ENCODE assay signal across 24 cellular contexts in genomic region chr7:119957335-119957734, GRCh38.
DNase-seq lines count a peak whose midpoint lies in the region; ATAC-seq and TF ChIP-seq lines count a peak whose summit lies in the region.
"Had no signal": no experiment of that assay in that cellular context is flagged by ENCODE, and none has a peak within 500 bp of the region (broad histone marks: within the 10 kb centered on the region; RNA-seq: fewer than 3 reads in every experiment).

No MANE protein-coding gene starts in this region.

- no peaks in the 10 kb centered on the region for H3K36me3 Mint-ChIP-seq in MCF 10A (ENCODE audit: insufficient read depth, unreplicated experiment)
- no peaks in the 10 kb centered on the region for H3K36me3 Mint-ChIP-seq in stimulated activated memory B cell treated with anti-CD40 and anti-IgM and Interleukin-4, amounts not matched to agents 10 μg/mL and 1 μg/mL and 100 μg/mL, for 72 hours
- H3K36me3 Mint-ChIP-seq: CD8-positive, alpha-beta T cell had no signal

- intact Hi-C loops in mammary epithelial cell (cut with micrococcal nuclease) = no loop called here
- intact Hi-C loops in MCF 10A (cut with micrococcal nuclease) = no loop called here
- intact Hi-C loops in prostate gland (cut with DNase I) = no loop called here

- H3K4me3 Mint-ChIP-seq in MCF 10A (ENCODE audit: unreplicated experiment) = no peak overlapping the region
- no peak overlapping the region for H3K4me3 Mint-ChIP-seq in stimulated activated memory B cell treated with anti-CD40 and anti-IgM and Interleukin-4, amounts not matched to agents 10 μg/mL and 1 μg/mL and 100 μg/mL, for 72 hours
- H3K4me3 Mint-ChIP-seq: B cell; CD4-positive, alpha-beta T cell; CD8-positive, alpha-beta T cell had no signal

- TF ChIP-seq POLR2A in prostate gland (IDR thresholded peaks at IDR 0.05) = no peak

- peak; percentile 53 for ATAC-seq in foreskin keratinocyte
- peak; percentile 20 for ATAC-seq in stimulated activated memory B cell treated with anti-CD40 and anti-IgM and Interleukin-4, amounts not matched to agents 10 μg/mL and 1 μg/mL and 100 μg/mL, for 72 hours
- ATAC-seq: A549; CD8-positive, alpha-beta T cell; GM12878 had no signal

- H3K79me2 ChIP-seq in mammary epithelial cell (ENCODE audit: insufficient read depth, low read length) = no peaks in the 10 kb centered on the region

- TF ChIP-seq CTCF in mammary epithelial cell (conservative IDR thresholded peaks at IDR 0.05 in 1 of 2, IDR thresholded peaks at IDR 0.05 in 1 of 2; ENCODE audit: extremely low read depth in 1 of 2, insufficient read depth in 1 of 2, low read depth in 1 of 2, low read length in 2 of 2) (no peak), MCF 10A (IDR thresholded peaks at IDR 0.05; ENCODE audit: unreplicated experiment) (no peak), epithelial cell of esophagus (IDR thresholded peaks at IDR 0.05; ENCODE audit: insufficient read depth, low read depth, low read length, missing control alignments) (no peak), foreskin keratinocyte (conservative IDR thresholded peaks at IDR 0.05) (no peak), prostate gland (IDR thresholded peaks at IDR 0.05) (no peak)

- BruUV-seq in mammary epithelial cell (replicated peaks; lab: Mats Ljungman, UMichigan) (no TSS peak), MCF 10A (replicated peaks; lab: Mats Ljungman, UMichigan) (no TSS peak)

- H3K4me1 ChIP-seq in mammary epithelial cell (ENCODE audit: insufficient read depth, low read length) (peaks cover 2% of the 10 kb centered on the region), foreskin keratinocyte (peaks cover 19% of the 10 kb centered on the region), prostate gland (replicated peaks) (no peaks in the 10 kb centered on the region)
- H3K4me1 ChIP-seq: A549; BLaER1 treated with 17β-estradiol and CSF1 and Interleukin-3, amounts not matched to agents 10 nM and 100 nM had no signal

- no peaks in the 10 kb centered on the region for H3K27me3 ChIP-seq in mammary epithelial cell (ENCODE audit: insufficient read depth, low read length)
- no peaks in the 10 kb centered on the region for H3K27me3 ChIP-seq in foreskin keratinocyte
- H3K27me3 ChIP-seq in prostate gland (replicated peaks; ENCODE audit: insufficient read depth) = no peaks in the 10 kb centered on the region
- H3K27me3 ChIP-seq: BLaER1 treated with 17β-estradiol and CSF1 and Interleukin-3, amounts not matched to agents 10 nM and 100 nM had no signal

- no peak overlapping the region for H3K4me2 ChIP-seq in mammary epithelial cell (ENCODE audit: insufficient read depth, low read depth, low read length)
- H3K4me2 ChIP-seq: A549; BLaER1 treated with 17β-estradiol and CSF1 and Interleukin-3, amounts not matched to agents 10 nM and 100 nM had no signal

- H3K9me3 ChIP-seq in mammary epithelial cell (replicated peaks; ENCODE audit: insufficient read depth, low read length) = no peaks in the 10 kb centered on the region
- no peaks in the 10 kb centered on the region for H3K9me3 ChIP-seq in prostate gland
- H3K9me3 ChIP-seq: A549; BLaER1 treated with 17β-estradiol and CSF1 and Interleukin-3, amounts not matched to agents 10 nM and 100 nM had no signal

- no peak overlapping the region for H3K27ac Mint-ChIP-seq in MCF 10A (ENCODE audit: low read depth, unreplicated experiment)
- H3K27ac Mint-ChIP-seq in stimulated activated memory B cell treated with anti-CD40 and anti-IgM and Interleukin-4, amounts not matched to agents 10 μg/mL and 1 μg/mL and 100 μg/mL, for 72 hours = no peak overlapping the region
- H3K27ac Mint-ChIP-seq: B cell; CD4-positive, alpha-beta T cell; CD8-positive, alpha-beta T cell had no signal

- CTCF ChIA-PET in mammary epithelial cell (lab: Charles Lee; ENCODE audit: low non-redundant PET) = interaction anchor here (0.5 kb wide), 1 partner anchor 22 kb away, joined by 3 read pairs; no protein-coding TSS in a partner anchor
- CTCF ChIA-PET in MCF 10A (lab: Yijun Ruan, JAX) = interaction anchor here (0.6 to 0.7 kb wide), 2 partner anchors 23 to 178 kb away, joined by 3 to 4 read pairs; no protein-coding TSS in a partner anchor
- CTCF ChIA-PET in HEK293T (lab: Yijun Ruan, JAX) = no interaction called here

- H3K4me3 ChIP-seq in mammary epithelial cell (replicated peaks in 1 of 3; ENCODE audit: insufficient read depth in 1 of 3, low read depth in 2 of 3, low read length in 3 of 3) = no peak overlapping the region
- no peak overlapping the region for H3K4me3 ChIP-seq in epithelial cell of esophagus (ENCODE audit: low read length)
- H3K4me3 ChIP-seq in prostate gland = no peak overlapping the region
- H3K4me3 ChIP-seq: A549; BLaER1 treated with 17β-estradiol and CSF1 and Interleukin-3, amounts not matched to agents 10 nM and 100 nM; GM12878 had no signal

- no peaks in the 10 kb centered on the region for H3K9me3 Mint-ChIP-seq in MCF 10A (ENCODE audit: unreplicated experiment)
- H3K9me3 Mint-ChIP-seq in stimulated activated memory B cell treated with anti-CD40 and anti-IgM and Interleukin-4, amounts not matched to agents 10 μg/mL and 1 μg/mL and 100 μg/mL, for 72 hours = no peaks in the 10 kb centered on the region

- POLR2A ChIA-PET in MCF 10A (lab: Yijun Ruan, JAX) = no interaction called here
- POLR2A ChIA-PET in HEK293T (lab: Yijun Ruan, JAX) = no interaction called here

- no peaks in the 10 kb centered on the region for H4K20me1 ChIP-seq in mammary epithelial cell (ENCODE audit: insufficient read depth, low read length)
- H4K20me1 ChIP-seq: BLaER1 treated with 17β-estradiol and CSF1 and Interleukin-3, amounts not matched to agents 10 nM and 100 nM had no signal

- DNase-seq in mammary epithelial cell (peak; percentile 68), MCF 10A (ENCODE audit: unreplicated experiment) (no peak), epithelial cell of esophagus (ENCODE audit: low read depth) (peak; percentile 72), foreskin keratinocyte (peak; percentile 58 to 61), HEK293T (ENCODE audit: extremely low spot score) (no peak), prostate gland (ENCODE audit: low spot score) (no peak), COR-L47 (lab: John Stamatoyannopoulos, UW) (no peak)
- DNase-seq: AML-193; CD4-positive, alpha-beta T cell; CD8-positive, alpha-beta T cell; DMS 273 treated with DMSO at 0.1 percent for 48 hours; DMS153; DMS53; DMS79; DND-41; EL; GDM1 had no signal

- dilution Hi-C loops in mammary epithelial cell (cut with HindIII; ENCODE audit: low sequenced_read_pairs) = no loop called here

- peaks cover 14% of the 10 kb centered on the region for H3K27me3 Mint-ChIP-seq in MCF 10A (ENCODE audit: insufficient read depth, unreplicated experiment)
- no peaks in the 10 kb centered on the region for H3K27me3 Mint-ChIP-seq in stimulated activated memory B cell treated with anti-CD40 and anti-IgM and Interleukin-4, amounts not matched to agents 10 μg/mL and 1 μg/mL and 100 μg/mL, for 72 hours
- H3K27me3 Mint-ChIP-seq: B cell; CD4-positive, alpha-beta T cell had no signal

- in situ Hi-C loops in mammary epithelial cell (cut with MboI; ENCODE audit: low sequenced_read_pairs in 2 of 2) = no loop called here

- H2AFZ ChIP-seq in mammary epithelial cell (ENCODE audit: low read depth, low read length) = no peak overlapping the region

- H3K27ac ChIP-seq in mammary epithelial cell (ENCODE audit: insufficient read depth, low read depth, low read length) (no peak overlapping the region), foreskin keratinocyte (no peak overlapping the region), prostate gland (no peak overlapping the region)
- H3K27ac ChIP-seq: 22Rv1; A549; BLaER1 treated with 17β-estradiol and CSF1 and Interleukin-3, amounts not matched to agents 10 nM and 100 nM; C4-2B had no signal

- H3K36me3 ChIP-seq in mammary epithelial cell (ENCODE audit: insufficient read depth, low read length) = no peaks in the 10 kb centered on the region
- no peaks in the 10 kb centered on the region for H3K36me3 ChIP-seq in prostate gland
- H3K36me3 ChIP-seq: BLaER1 treated with 17β-estradiol and CSF1 and Interleukin-3, amounts not matched to agents 10 nM and 100 nM had no signal

- no peak overlapping the region for H3K9ac ChIP-seq in mammary epithelial cell (ENCODE audit: insufficient read depth, low read length)
- H3K9ac ChIP-seq: BLaER1 treated with 17β-estradiol and CSF1 and Interleukin-3, amounts not matched to agents 10 nM and 100 nM had no signal

- H3K4me1 Mint-ChIP-seq in MCF 10A (ENCODE audit: insufficient read depth, unreplicated experiment) = no peaks in the 10 kb centered on the region
- H3K4me1 Mint-ChIP-seq in stimulated activated memory B cell treated with anti-CD40 and anti-IgM and Interleukin-4, amounts not matched to agents 10 μg/mL and 1 μg/mL and 100 μg/mL, for 72 hours = no peaks in the 10 kb centered on the region
- H3K4me1 Mint-ChIP-seq: B cell had no signal

TF ChIP-seq in HEK293T, 16 proteins besides CTCF, POLR2A, EP300 and RAD21:
- TF ChIP-seq LEF1 (IDR thresholded peaks at IDR 0.05; ENCODE audit: borderline replicate concordance) (no peak), ARNT (IDR thresholded peaks at IDR 0.05) (no peak), SUZ12 (IDR thresholded peaks at IDR 0.05) (no peak), FOXK2 (IDR thresholded peaks at IDR 0.05) (no peak), NFRKB (IDR thresholded peaks at IDR 0.05) (no peak)

Comparison
In these comparisons a context has a peak if more than half of its experiments do, and no peak if none do; other contexts are left out.
1. DNase-seq: peak in mammary epithelial cell (single experiment), epithelial cell of esophagus (single experiment) and foreskin keratinocyte (2 of 2); none in MCF 10A (single experiment), HEK293T (single experiment), prostate gland (single experiment) and COR-L47 (single experiment).